8 cellular contexts compared by ENCODE assay signal in the genomic region with DNA sequence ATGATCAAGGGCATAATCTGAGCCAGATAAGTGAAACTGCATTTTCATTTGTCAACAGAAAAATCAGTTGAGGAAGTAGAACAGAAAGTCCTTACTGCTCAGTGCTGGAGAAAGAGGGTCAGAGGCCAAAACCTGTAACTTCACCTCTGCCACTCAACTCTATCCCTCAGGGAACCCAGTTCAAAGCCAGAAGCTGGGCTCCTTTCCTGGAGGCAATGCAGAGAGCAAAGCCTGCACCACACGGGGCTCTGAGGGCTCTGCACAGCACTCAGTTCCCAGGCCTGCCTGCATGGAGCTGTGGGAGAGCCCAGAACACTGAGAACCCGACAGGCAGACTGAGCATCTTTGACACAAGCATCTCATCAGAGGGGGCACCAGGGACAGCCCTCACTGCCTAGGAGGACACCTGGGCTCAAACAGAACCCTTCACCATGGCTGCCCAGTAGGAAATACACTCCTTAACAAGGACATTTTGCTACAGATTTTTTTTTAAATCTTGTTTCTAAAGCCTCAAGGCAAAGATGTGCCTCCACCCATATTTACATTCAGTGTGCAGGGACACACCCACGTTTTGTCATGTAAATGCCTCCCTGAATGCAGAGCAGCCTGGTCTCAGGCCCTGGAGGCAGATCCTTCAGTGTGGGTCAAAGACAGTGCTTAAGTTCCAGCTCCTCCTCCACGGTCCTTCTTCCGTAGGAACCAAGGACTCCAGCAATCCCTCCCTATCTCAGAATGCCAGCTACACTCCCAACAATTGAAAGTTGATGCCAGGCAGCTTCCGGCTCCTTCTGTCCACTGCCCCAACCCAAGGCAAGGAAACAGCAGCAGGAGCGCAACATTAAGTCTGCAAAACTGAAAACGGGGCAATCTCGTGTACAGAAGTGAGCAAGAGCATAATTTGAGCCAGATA. TPM values are rescaled to one million over a fixed set of nuclear protein-coding genes. Genes with fewer than 3 reads are reported as not detected.
DNase-seq lines count a peak whose midpoint lies in the region; ATAC-seq and TF ChIP-seq lines count a peak whose summit lies in the region.

No MANE protein-coding gene starts in this region.

- H3K4me3 ChIP-seq in tibial nerve = no peak overlapping the region

- H3K36me3 ChIP-seq in tibial nerve = peaks cover 0 to 39% (median 11%) of the 10 kb centered on the region in 3 donors

- DNase-seq in activated naive CD4-positive, alpha-beta T cell treated with anti-CD3 and anti-CD28 coated beads for 36 hours = no peak
- DNase-seq in activated naive CD4-positive, alpha-beta T cell treated with anti-CD3 and anti-CD28 coated beads, Interleukin-2, amount 50 U/mL, for 16 hours = no peak
- DNase-seq in NCI-H69 (lab: John Stamatoyannopoulos, UW) = peak; percentile 73
- no peak for DNase-seq in Right ventricle myocardium superior
- DNase-seq in tibial nerve (ENCODE audit: low spot score in 2 of 2) = no peak
- no peak for DNase-seq in KBM-7
- DNase-seq in H4 (ENCODE audit: low spot score) = no peak

- peaks cover 66% of the 10 kb centered on the region for H3K4me1 Mint-ChIP-seq in activated naive CD4-positive, alpha-beta T cell treated with anti-CD3 and anti-CD28 coated beads for 36 hours (ENCODE audit: low read depth)

- in situ Hi-C loops in KBM-7 (cut with MboI; ENCODE audit: low pct_unique_long_range_greater_than_20kb, low sequenced_read_pairs) = no loop called here

- H3K4me3 Mint-ChIP-seq in activated naive CD4-positive, alpha-beta T cell treated with anti-CD3 and anti-CD28 coated beads for 36 hours = peak overlapping the region; percentile 62

- no peak for TF ChIP-seq POLR2A in tibial nerve (IDR thresholded peaks at IDR 0.05)

- H3K27me3 ChIP-seq in tibial nerve = no peaks in the 10 kb centered on the region

- TF ChIP-seq EP300 in tibial nerve (IDR thresholded peaks at IDR 0.05) = no peak

- H3K27me3 Mint-ChIP-seq in activated naive CD4-positive, alpha-beta T cell treated with anti-CD3 and anti-CD28 coated beads for 36 hours (ENCODE audit: low read depth) = no peaks in the 10 kb centered on the region

- ATAC-seq in Right ventricle myocardium superior (ENCODE audit: poor library complexity) (peak; percentile 24), HG02763 (IDR thresholded peaks at IDR 0.05; ENCODE audit: unreplicated experiment) (no peak)

- H3K27ac Mint-ChIP-seq in activated naive CD4-positive, alpha-beta T cell treated with anti-CD3 and anti-CD28 coated beads for 36 hours = peak overlapping the region; percentile 96

- peaks cover 0 to 14% (median 3%) of the 10 kb centered on the region in 4 donors for H3K4me1 ChIP-seq in tibial nerve

- no peaks in the 10 kb centered on the region for H3K9me3 ChIP-seq in tibial nerve

- intact Hi-C loops in activated naive CD4-positive, alpha-beta T cell treated with anti-CD3 and anti-CD28 coated beads for 36 hours (cut with micrococcal nuclease) = loop anchor here (2.0 to 10.0 kb wide), 8 partner anchors 87 to 695 kb away; partner anchors contain the start of gene SFT2D1
- intact Hi-C loops in Right ventricle myocardium superior (cut with DNase I) = no loop called here

- WGBS in tibial nerve, 2 donors = 64 to 67% methylated on average over 9 of the region's 9 CpGs

- H3K9me3 Mint-ChIP-seq in activated naive CD4-positive, alpha-beta T cell treated with anti-CD3 and anti-CD28 coated beads for 36 hours = no peaks in the 10 kb centered on the region

- CTCF ChIA-PET in activated naive CD4-positive, alpha-beta T cell treated with anti-CD3 and anti-CD28 coated beads for 36 hours (lab: Charles Lee) = interaction anchor here (0.5 to 2.5 kb wide), 5 partner anchors 10 to 175 kb away, joined by 3 to 19 read pairs (median 5); no protein-coding TSS in a partner anchor

- no peak for TF ChIP-seq CTCF in tibial nerve (IDR thresholded peaks at IDR 0.05)

- H3K36me3 Mint-ChIP-seq in activated naive CD4-positive, alpha-beta T cell treated with anti-CD3 and anti-CD28 coated beads for 36 hours (ENCODE audit: low read depth) = peaks cover 22% of the 10 kb centered on the region

- peak overlapping the region in 3 of 4 donors; percentile 16 to 77 (median 58) for H3K27ac ChIP-seq in tibial nerve

RNA-seq across cellular contexts. Expression of gene RNASET2, which starts 6.6 kb away (rescaled TPM):
- 10 to 100 TPM; 74.1 to 75.6 TPM for total RNA-seq in activated naive CD4-positive, alpha-beta T cell treated with anti-CD3 and anti-CD28 coated beads for 36 hours
- total RNA-seq in Right ventricle myocardium superior (12.3 TPM), tibial nerve (100 to 1,000 TPM in 2 of 4 donors, 10 to 100 TPM in 2; 57.9 to 115 (median 103) TPM)
- total RNA-seq in H4 (2014; rRNA removed; shearing (Covaris generic)) = 9.8 and 19.8 TPM in 2 replicates

RNA-seq across cellular contexts. Expression of gene CEP43, which starts 49.4 kb away (rescaled TPM):
- total RNA-seq in activated naive CD4-positive, alpha-beta T cell treated with anti-CD3 and anti-CD28 coated beads for 36 hours = 10 to 100 TPM; 19.6 to 20.3 TPM
- total RNA-seq in Right ventricle myocardium superior = 13.2 TPM
- total RNA-seq in tibial nerve = 10 to 100 TPM; 14.0 to 23.7 (median 23.2) TPM
- total RNA-seq in H4 (2014; rRNA removed; shearing (Covaris generic)) = 16.7 and 17.4 TPM in 2 replicates
